In the genomic region with DNA sequence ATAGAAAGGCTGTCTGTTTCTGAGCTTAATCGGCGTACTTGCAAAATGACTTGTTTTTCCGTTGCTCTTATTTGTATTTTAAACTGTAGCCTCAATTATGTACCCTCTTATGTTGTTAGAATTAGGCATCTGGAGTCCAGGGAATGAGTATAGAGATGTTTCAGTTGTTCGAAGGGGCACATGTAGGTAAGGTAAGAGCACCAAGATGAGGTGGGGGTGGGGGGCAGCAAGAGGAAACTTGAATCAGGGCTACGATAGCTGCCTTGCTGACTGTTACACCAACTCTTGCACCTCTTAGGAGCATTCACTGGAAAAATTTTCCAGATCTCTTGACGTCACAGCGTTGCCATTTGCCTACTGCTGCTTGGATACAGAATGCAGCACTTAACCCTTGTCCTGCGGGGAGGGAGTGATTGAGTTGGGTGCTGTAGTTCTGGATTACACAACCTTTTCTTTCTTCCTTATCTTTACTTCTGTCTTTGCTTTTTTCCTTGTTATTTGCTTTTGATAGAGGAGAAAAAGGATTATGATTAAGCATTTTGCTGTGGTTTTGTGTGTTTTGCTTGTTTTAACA, we compare ENCODE assay signal across 8 cellular contexts. TPM values are rescaled to one million over a fixed set of nuclear protein-coding genes. Genes with fewer than 3 reads are reported as not detected.
DNase-seq lines count a peak whose midpoint lies in the region; ATAC-seq lines count a peak whose summit lies in the region.

No MANE protein-coding gene starts in this region.

- intact Hi-C loops in activated T-helper 2 cell treated with anti-CD3 and anti-CD28 coated beads, Interferon-gamma antibody, Interleukin-2, Interleukin-4, amounts not matched to agents 10 μg/mL and 5 μg/mL and 100 μg/mL, durations not matched to agents 14 hours and 24 hours and 36 hours (cut with micrococcal nuclease), result loop anchor here (5.0 to 10.0 kb wide), 7 partner anchors 62 to 875 kb away; a partner anchor contains a TSS
- intact Hi-C loops in Right ventricle myocardium superior (cut with DNase I), result loop anchor here (10.0 kb wide), 3 partner anchors 275 to 475 kb away; a partner anchor contains a TSS
- intact Hi-C loops in posterior cingulate gyrus (cut with DNase I), result loop anchor here (5.0 to 10.0 kb wide), 3 partner anchors 147 to 765 kb away; no protein-coding TSS in a partner anchor

- DNase-seq in Caki2 (ENCODE audit: low read depth) (peak; percentile 92), M059J (ENCODE audit: low read depth) (peak; percentile 96), Right ventricle myocardium superior (no peak), posterior cingulate gyrus (peak in 7 of 10 donors; percentile 55 to 88 (median 68)), MG63 (no peak)
- no peak for DNase-seq in activated T-helper 2 cell treated with anti-CD3 and anti-CD28 coated beads, Interferon-gamma antibody, Interleukin-2, Interleukin-4, amounts not matched to agents 10 μg/mL and 5 μg/mL and 100 μg/mL, durations not matched to agents 14 hours and 24 hours and 36 hours (ENCODE audit: low spot score)

- peaks cover 40% of the 10 kb centered on the region for H3K36me3 Mint-ChIP-seq in activated T-helper 2 cell treated with anti-CD3 and anti-CD28 coated beads, Interferon-gamma antibody, Interleukin-2, Interleukin-4, amounts not matched to agents 10 μg/mL and 5 μg/mL and 100 μg/mL, durations not matched to agents 14 hours and 24 hours and 36 hours (ENCODE audit: low read depth)

- H3K27me3 ChIP-seq in MG63, result peaks cover 12% of the 10 kb centered on the region

- ATAC-seq in Right ventricle myocardium superior (ENCODE audit: poor library complexity) (peak; percentile 34), HG02938 (IDR thresholded peaks at IDR 0.05; ENCODE audit: unreplicated experiment) (no peak), GM18868 (IDR thresholded peaks at IDR 0.05; ENCODE audit: unreplicated experiment) (no peak)

- peaks cover 7% of the 10 kb centered on the region for H3K27me3 Mint-ChIP-seq in activated T-helper 2 cell treated with anti-CD3 and anti-CD28 coated beads, Interferon-gamma antibody, Interleukin-2, Interleukin-4, amounts not matched to agents 10 μg/mL and 5 μg/mL and 100 μg/mL, durations not matched to agents 14 hours and 24 hours and 36 hours (ENCODE audit: low read depth)

- H3K9me3 Mint-ChIP-seq in activated T-helper 2 cell treated with anti-CD3 and anti-CD28 coated beads, Interferon-gamma antibody, Interleukin-2, Interleukin-4, amounts not matched to agents 10 μg/mL and 5 μg/mL and 100 μg/mL, durations not matched to agents 14 hours and 24 hours and 36 hours, result no peaks in the 10 kb centered on the region

- no peak overlapping the region for H3K4me3 ChIP-seq in MG63

- peak overlapping the region; percentile 42 for H3K27ac Mint-ChIP-seq in activated T-helper 2 cell treated with anti-CD3 and anti-CD28 coated beads, Interferon-gamma antibody, Interleukin-2, Interleukin-4, amounts not matched to agents 10 μg/mL and 5 μg/mL and 100 μg/mL, durations not matched to agents 14 hours and 24 hours and 36 hours

- in situ Hi-C loops in Caki2 (cut with HindIII; ENCODE audit: low pct_unique_long_range_greater_than_20kb, low sequenced_read_pairs), result no loop called here

- peak overlapping the region; percentile 88 for H3K4me3 Mint-ChIP-seq in activated T-helper 2 cell treated with anti-CD3 and anti-CD28 coated beads, Interferon-gamma antibody, Interleukin-2, Interleukin-4, amounts not matched to agents 10 μg/mL and 5 μg/mL and 100 μg/mL, durations not matched to agents 14 hours and 24 hours and 36 hours (ENCODE audit: low read depth)

- no peaks in the 10 kb centered on the region for H3K9me3 ChIP-seq in MG63

- peaks cover 43% of the 10 kb centered on the region for H3K4me1 Mint-ChIP-seq in activated T-helper 2 cell treated with anti-CD3 and anti-CD28 coated beads, Interferon-gamma antibody, Interleukin-2, Interleukin-4, amounts not matched to agents 10 μg/mL and 5 μg/mL and 100 μg/mL, durations not matched to agents 14 hours and 24 hours and 36 hours (ENCODE audit: low read depth)

- no peaks in the 10 kb centered on the region; the same call in 1 of the 2 replicates for H3K36me3 ChIP-seq in MG63

RNA-seq across cellular contexts. Expression of a gene that starts 3.2 kb away (rescaled TPM):
- total RNA-seq in Caki2 (2014; rRNA removed; shearing (Covaris generic); ENCODE audit: low replicate concordance), result 115 and 153 TPM in 2 replicates
- total RNA-seq in M059J (2014; rRNA removed; shearing (Covaris generic)), result 68.2 and 71.0 TPM in 2 replicates
- total RNA-seq in activated T-helper 2 cell treated with anti-CD3 and anti-CD28 coated beads, Interferon-gamma antibody, Interleukin-2, Interleukin-4, amounts not matched to agents 10 μg/mL and 5 μg/mL and 100 μg/mL, durations not matched to agents 14 hours and 24 hours and 36 hours, result 12.6 and 13.5 TPM in 2 replicates
- 302 TPM for total RNA-seq in Right ventricle myocardium superior
- total RNA-seq in MG63 (2014; rRNA removed; shearing (Covaris generic); ENCODE audit: low replicate concordance), result 2.5 and 3.7 TPM in 2 replicates

Comparison
In these comparisons a context has a peak if more than half of its experiments do, and no peak if none do; other contexts are left out.
1. DNase-seq: peak in Caki2 (single experiment), M059J (single experiment) and posterior cingulate gyrus (7 of 10); none in activated T-helper 2 cell treated with anti-CD3 and anti-CD28 coated beads, Interferon-gamma antibody, Interleukin-2, Interleukin-4, amounts not matched to agents 10 μg/mL and 5 μg/mL and 100 μg/mL, durations not matched to agents 14 hours and 24 hours and 36 hours (single experiment), Right ventricle myocardium superior (single experiment) and MG63 (single experiment).